ENCODE assay signal across 1 cellular context in the genomic region with DNA sequence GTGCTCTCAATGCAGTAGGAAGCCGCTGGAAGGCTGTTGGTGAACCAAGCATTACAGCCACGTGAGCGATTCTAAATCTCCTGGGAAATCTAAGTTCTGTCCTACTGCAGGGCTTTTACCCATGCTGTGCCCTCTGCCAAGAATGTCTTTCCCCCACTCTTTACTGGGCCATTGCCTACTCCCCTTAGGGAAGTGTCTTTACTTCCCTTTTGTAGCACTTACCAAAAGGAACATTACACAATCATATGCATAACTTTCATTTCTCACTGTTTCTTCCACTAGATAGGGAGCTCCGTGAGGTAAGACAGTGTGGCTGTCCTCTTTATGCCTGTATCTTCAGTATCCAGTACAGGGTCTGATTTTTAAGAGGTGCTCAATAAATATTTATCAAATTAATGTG.
TF ChIP-seq lines count a peak whose summit lies in the region.

No MANE protein-coding gene starts in this region.

TF ChIP-seq in HepG2, 621 proteins besides CTCF, POLR2A, EP300 and RAD21 (continued from another document):
- TF ChIP-seq, protein P1, sequence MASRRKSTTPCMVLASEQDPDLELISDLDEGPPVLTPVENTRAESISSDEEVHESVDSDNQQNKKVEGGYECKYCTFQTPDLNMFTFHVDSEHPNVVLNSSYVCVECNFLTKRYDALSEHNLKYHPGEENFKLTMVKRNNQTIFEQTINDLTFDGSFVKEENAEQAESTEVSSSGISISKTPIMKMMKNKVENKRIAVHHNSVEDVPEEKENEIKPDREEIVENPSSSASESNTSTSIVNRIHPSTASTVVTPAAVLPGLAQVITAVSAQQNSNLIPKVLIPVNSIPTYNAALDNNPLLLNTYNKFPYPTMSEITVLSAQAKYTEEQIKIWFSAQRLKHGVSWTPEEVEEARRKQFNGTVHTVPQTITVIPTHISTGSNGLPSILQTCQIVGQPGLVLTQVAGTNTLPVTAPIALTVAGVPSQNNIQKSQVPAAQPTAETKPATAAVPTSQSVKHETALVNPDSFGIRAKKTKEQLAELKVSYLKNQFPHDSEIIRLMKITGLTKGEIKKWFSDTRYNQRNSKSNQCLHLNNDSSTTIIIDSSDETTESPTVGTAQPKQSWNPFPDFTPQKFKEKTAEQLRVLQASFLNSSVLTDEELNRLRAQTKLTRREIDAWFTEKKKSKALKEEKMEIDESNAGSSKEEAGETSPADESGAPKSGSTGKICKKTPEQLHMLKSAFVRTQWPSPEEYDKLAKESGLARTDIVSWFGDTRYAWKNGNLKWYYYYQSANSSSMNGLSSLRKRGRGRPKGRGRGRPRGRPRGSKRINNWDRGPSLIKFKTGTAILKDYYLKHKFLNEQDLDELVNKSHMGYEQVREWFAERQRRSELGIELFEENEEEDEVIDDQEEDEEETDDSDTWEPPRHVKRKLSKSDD (CRISPR knock-in tag; IDR thresholded peaks at IDR 0.05; ENCODE audit: low read depth) = no peak
- TF ChIP-seq FLYWCH1 (CRISPR knock-in tag; IDR thresholded peaks at IDR 0.05) (no peak), JUN (CRISPR knock-in tag; IDR thresholded peaks at IDR 0.05) (no peak), TBX2 (CRISPR knock-in tag; IDR thresholded peaks at IDR 0.05; ENCODE audit: borderline replicate concordance) (no peak), ZNF24 (IDR thresholded peaks at IDR 0.05) (no peak), MZF1 (CRISPR knock-in tag; IDR thresholded peaks at IDR 0.05; ENCODE audit: borderline replicate concordance) (no peak), NCOR1 (IDR thresholded peaks at IDR 0.05; ENCODE audit: borderline replicate concordance, low read length) (no peak), ZNF724P (CRISPR knock-in tag; IDR thresholded peaks at IDR 0.05; ENCODE audit: borderline replicate concordance) (no peak), KAT7 (CRISPR knock-in tag; IDR thresholded peaks at IDR 0.05; ENCODE audit: borderline replicate concordance) (no peak), ZNF430 (CRISPR knock-in tag; IDR thresholded peaks at IDR 0.05) (no peak), BHLHE40 (IDR thresholded peaks at IDR 0.05; ENCODE audit: low read length) (no peak), RFX5 (IDR thresholded peaks at IDR 0.05; ENCODE audit: low read depth, low read length) (no peak), KLF6 (CRISPR knock-in tag; IDR thresholded peaks at IDR 0.05) (no peak), SATB2 (CRISPR knock-in tag; IDR thresholded peaks at IDR 0.05) (no peak), ISL2 (CRISPR knock-in tag; IDR thresholded peaks at IDR 0.05) (no peak)
